Comparison of ENCODE assay signal across 12 cellular contexts in genomic region chr7:120412139-120412538, GRCh38.
DNase-seq lines count a peak whose midpoint lies in the region; ATAC-seq lines count a peak whose summit lies in the region.
"Had no signal": no experiment of that assay in that cellular context is flagged by ENCODE, and none has a peak within 500 bp of the region (broad histone marks: within the 10 kb centered on the region; RNA-seq: fewer than 3 reads in every experiment).

No MANE protein-coding gene starts in this region.

- H3K4me3 Mint-ChIP-seq in stimulated activated memory B cell treated with anti-CD40 and anti-IgM and Interleukin-4, amounts not matched to agents 10 μg/mL and 1 μg/mL and 100 μg/mL, for 72 hours: no peak overlapping the region
- H3K4me3 Mint-ChIP-seq: activated CD4-positive, alpha-beta memory T cell treated with anti-CD3 and anti-CD28 coated beads for 36 hours; activated naive CD4-positive, alpha-beta T cell treated with anti-CD3 and anti-CD28 coated beads, Interleukin-2, amount 50 U/mL, for 24 hours had no signal

- H3K36me3 Mint-ChIP-seq in stimulated activated memory B cell treated with anti-CD40 and anti-IgM and Interleukin-4, amounts not matched to agents 10 μg/mL and 1 μg/mL and 100 μg/mL, for 72 hours: no peaks in the 10 kb centered on the region
- H3K36me3 Mint-ChIP-seq: activated CD4-positive, alpha-beta memory T cell treated with anti-CD3 and anti-CD28 coated beads for 36 hours; activated naive CD4-positive, alpha-beta T cell treated with anti-CD3 and anti-CD28 coated beads, Interleukin-2, amount 50 U/mL, for 24 hours had no signal

- DNase-seq in NCI-H2171 treated with DMSO at 0.1 percent for 48 hours (lab: John Stamatoyannopoulos, UW): no peak
- no peak for DNase-seq in effector CD8-positive, alpha-beta T cell (lab: John Stamatoyannopoulos, UW)
- DNase-seq in NCI-H2107 (lab: John Stamatoyannopoulos, UW): no peak
- DNase-seq: activated CD4-positive, alpha-beta memory T cell treated with anti-CD3 and anti-CD28 coated beads for 36 hours; PC-3; stimulated activated CD4-positive, alpha-beta T cell treated with anti-CD3 and anti-CD28 coated beads, Interleukin-15, amount 100 ng/mL, for 24 hours had no signal

- H3K27ac Mint-ChIP-seq in stimulated activated memory B cell treated with anti-CD40 and anti-IgM and Interleukin-4, amounts not matched to agents 10 μg/mL and 1 μg/mL and 100 μg/mL, for 72 hours: no peak overlapping the region
- H3K27ac Mint-ChIP-seq: activated CD4-positive, alpha-beta memory T cell treated with anti-CD3 and anti-CD28 coated beads for 36 hours; activated naive CD4-positive, alpha-beta T cell treated with anti-CD3 and anti-CD28 coated beads, Interleukin-2, amount 50 U/mL, for 24 hours had no signal

- H3K4me1 Mint-ChIP-seq in stimulated activated memory B cell treated with anti-CD40 and anti-IgM and Interleukin-4, amounts not matched to agents 10 μg/mL and 1 μg/mL and 100 μg/mL, for 72 hours: no peaks in the 10 kb centered on the region
- H3K4me1 Mint-ChIP-seq: activated naive CD4-positive, alpha-beta T cell treated with anti-CD3 and anti-CD28 coated beads, Interleukin-2, amount 50 U/mL, for 24 hours had no signal

- ATAC-seq in GM18867 (IDR thresholded peaks at IDR 0.05; ENCODE audit: unreplicated experiment): peak; percentile 88
- ATAC-seq in GM21528 (IDR thresholded peaks at IDR 0.05; ENCODE audit: low FRiP score, unreplicated experiment): peak; percentile 87
- ATAC-seq in HG02981 (IDR thresholded peaks at IDR 0.05; ENCODE audit: unreplicated experiment): peak; percentile 79
- peak; percentile 87 for ATAC-seq in HG03565 (IDR thresholded peaks at IDR 0.05; ENCODE audit: unreplicated experiment)
- no peak for ATAC-seq in stimulated activated memory B cell treated with anti-CD40 and anti-IgM and Interleukin-4, amounts not matched to agents 10 μg/mL and 1 μg/mL and 100 μg/mL, for 72 hours
- ATAC-seq: PC-3 had no signal

- no peaks in the 10 kb centered on the region for H3K27me3 Mint-ChIP-seq in stimulated activated memory B cell treated with anti-CD40 and anti-IgM and Interleukin-4, amounts not matched to agents 10 μg/mL and 1 μg/mL and 100 μg/mL, for 72 hours
- H3K27me3 Mint-ChIP-seq: activated CD4-positive, alpha-beta memory T cell treated with anti-CD3 and anti-CD28 coated beads for 36 hours; activated naive CD4-positive, alpha-beta T cell treated with anti-CD3 and anti-CD28 coated beads, Interleukin-2, amount 50 U/mL, for 24 hours had no signal

- no peaks in the 10 kb centered on the region for H3K9me3 Mint-ChIP-seq in stimulated activated memory B cell treated with anti-CD40 and anti-IgM and Interleukin-4, amounts not matched to agents 10 μg/mL and 1 μg/mL and 100 μg/mL, for 72 hours
- H3K9me3 Mint-ChIP-seq: activated naive CD4-positive, alpha-beta T cell treated with anti-CD3 and anti-CD28 coated beads, Interleukin-2, amount 50 U/mL, for 24 hours had no signal
